ENCODE assay signal across 15 cellular contexts in the genomic region with DNA sequence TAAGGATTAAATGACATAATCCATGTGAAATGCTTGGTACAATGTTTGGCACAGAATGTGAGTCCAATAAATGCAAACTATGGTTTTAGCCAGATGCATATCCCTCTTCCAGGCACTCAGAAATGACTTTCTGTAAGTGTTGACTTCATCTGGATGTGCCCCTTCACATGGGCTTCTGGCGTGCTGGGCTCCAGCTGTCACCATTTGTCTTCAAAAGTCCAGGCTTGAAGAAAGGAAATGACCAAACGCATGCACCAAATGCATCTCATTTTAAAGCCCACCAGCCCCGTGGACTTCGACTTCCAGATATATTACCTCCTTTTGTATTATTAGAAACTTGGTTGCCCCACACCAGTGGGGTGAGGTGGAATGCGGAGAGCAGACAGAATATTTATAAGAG. TPM values are rescaled to one million over a fixed set of nuclear protein-coding genes. Genes with fewer than 3 reads are reported as not detected.
"Had no signal": no experiment of that assay in that cellular context is flagged by ENCODE, and none has a peak within 500 bp of the region (broad histone marks: within the 10 kb centered on the region; RNA-seq: fewer than 3 reads in every experiment).

No MANE protein-coding gene starts in this region.

- H3K27me3 Mint-ChIP-seq: dendritic cell treated with granulocyte-macrophage colony-stimulating factor and Interleukin-4, amounts not matched to agents 40 ng/mL and 50 ng/mL, for 4 days had no signal

- H3K4me3 ChIP-seq: gastroesophageal sphincter, left ventricle myocardium inferior, skin epidermis, tibial artery, vagina had no signal

- H3K27ac ChIP-seq: gastroesophageal sphincter, left ventricle myocardium inferior, neutrophil, tibial artery, vagina had no signal

- H3K4me3 Mint-ChIP-seq: activated naive CD4-positive, alpha-beta T cell treated with anti-CD3 and anti-CD28 coated beads, Interleukin-2, amount 10 ng/mL, durations not matched to agents 7 days and 5 days; activated T-cell treated with anti-CD3 and anti-CD28 coated beads, Interleukin-2, amount 50 U/mL, for 4 hours; dendritic cell treated with granulocyte-macrophage colony-stimulating factor and Interleukin-4, amounts not matched to agents 40 ng/mL and 50 ng/mL, for 4 days had no signal

- H3K36me3 ChIP-seq: gastroesophageal sphincter, left ventricle myocardium inferior, neutrophil, tibial artery, vagina had no signal

- H3K4me1 ChIP-seq: gastroesophageal sphincter, left ventricle myocardium inferior, tibial artery, vagina had no signal

- DNase-seq: activated CD4-positive, alpha-beta T cell treated with anti-CD3 and anti-CD28 coated beads, Interleukin-2, amount 50 U/mL, for 4 hours; activated naive CD4-positive, alpha-beta T cell treated with anti-CD3 and anti-CD28 coated beads, Interleukin-2, amount 10 ng/mL, durations not matched to agents 7 days and 5 days; activated T-cell treated with anti-CD3 and anti-CD28 coated beads, Interleukin-2, amount 50 U/mL, for 4 hours; cerebellar nuclear complex; kidney; left ventricle myocardium inferior; mesendoderm; naive thymus-derived CD4-positive, alpha-beta T cell; tibial artery had no signal

- H3K36me3 Mint-ChIP-seq: activated naive CD4-positive, alpha-beta T cell treated with anti-CD3 and anti-CD28 coated beads, Interleukin-2, amount 10 ng/mL, durations not matched to agents 7 days and 5 days had no signal

- H3K27me3 ChIP-seq: gastroesophageal sphincter, neutrophil, tibial artery, vagina had no signal

- ATAC-seq: gastroesophageal sphincter; naive thymus-derived CD4-positive, alpha-beta T cell had no signal

- H3K9me3 Mint-ChIP-seq: activated T-cell treated with anti-CD3 and anti-CD28 coated beads, Interleukin-2, amount 50 U/mL, for 4 hours had no signal

- H3K27ac Mint-ChIP-seq: activated naive CD4-positive, alpha-beta T cell treated with anti-CD3 and anti-CD28 coated beads, Interleukin-2, amount 10 ng/mL, durations not matched to agents 7 days and 5 days; dendritic cell treated with granulocyte-macrophage colony-stimulating factor and Interleukin-4, amounts not matched to agents 40 ng/mL and 50 ng/mL, for 4 days had no signal

- H3K9me3 ChIP-seq: left ventricle myocardium inferior, vagina had no signal

RNA-seq across cellular contexts. Expression of a gene that starts 23.7 kb away (rescaled TPM):
- total RNA-seq: epithelial cell of proximal tubule, vagina had no signal
